In the genomic region with DNA sequence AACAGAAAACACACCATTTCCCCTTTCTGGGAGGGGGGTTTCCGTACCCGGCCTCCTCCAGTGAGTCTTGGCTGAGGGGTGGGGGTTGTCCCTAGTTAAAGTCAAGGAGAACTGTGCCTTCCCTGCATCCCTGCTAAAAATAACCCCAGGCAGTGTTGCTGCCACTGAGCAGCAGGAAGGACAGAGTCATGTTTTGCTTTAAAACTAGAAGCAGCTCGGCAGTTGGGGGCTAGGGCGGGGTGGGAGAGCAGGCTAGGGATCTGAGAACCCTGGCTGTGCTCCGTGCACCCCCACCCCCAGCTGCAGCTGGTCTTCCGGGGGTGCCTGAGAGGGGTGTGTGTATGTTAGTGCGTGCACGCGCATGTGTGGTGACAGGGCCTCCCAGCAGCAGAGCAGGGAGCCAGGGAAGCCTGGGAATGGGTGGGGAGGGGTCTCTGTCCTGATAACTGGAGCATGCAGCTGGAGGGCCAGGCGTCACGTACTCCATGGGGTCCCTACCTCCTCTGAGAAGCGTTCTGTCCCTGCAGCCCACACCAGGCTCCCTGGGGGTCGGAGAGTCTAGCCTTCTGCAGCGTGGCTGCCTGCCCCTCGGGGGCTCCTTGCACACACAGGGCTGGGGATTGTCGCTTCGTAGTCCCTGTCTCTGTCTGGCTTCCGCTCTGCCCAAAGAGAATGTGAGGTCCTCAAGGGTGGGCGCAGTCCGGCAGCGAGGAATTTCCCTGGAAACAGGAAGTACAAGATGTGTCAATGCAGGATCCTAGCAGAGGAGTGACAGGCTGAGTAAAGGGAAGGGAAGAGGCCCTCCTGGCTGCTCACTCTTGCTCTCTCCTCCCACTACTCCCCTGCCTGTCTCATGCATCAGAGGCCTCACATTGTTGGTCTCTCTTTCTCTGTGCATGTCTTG, we compare ENCODE assay signal across 1 cellular context.
TF ChIP-seq lines count a peak whose summit lies in the region.

No MANE protein-coding gene starts in this region.

TF ChIP-seq in K562, 482 proteins besides CTCF, POLR2A, EP300 and RAD21 (continued from another document and continues in another):
- TF ChIP-seq, protein P1, sequence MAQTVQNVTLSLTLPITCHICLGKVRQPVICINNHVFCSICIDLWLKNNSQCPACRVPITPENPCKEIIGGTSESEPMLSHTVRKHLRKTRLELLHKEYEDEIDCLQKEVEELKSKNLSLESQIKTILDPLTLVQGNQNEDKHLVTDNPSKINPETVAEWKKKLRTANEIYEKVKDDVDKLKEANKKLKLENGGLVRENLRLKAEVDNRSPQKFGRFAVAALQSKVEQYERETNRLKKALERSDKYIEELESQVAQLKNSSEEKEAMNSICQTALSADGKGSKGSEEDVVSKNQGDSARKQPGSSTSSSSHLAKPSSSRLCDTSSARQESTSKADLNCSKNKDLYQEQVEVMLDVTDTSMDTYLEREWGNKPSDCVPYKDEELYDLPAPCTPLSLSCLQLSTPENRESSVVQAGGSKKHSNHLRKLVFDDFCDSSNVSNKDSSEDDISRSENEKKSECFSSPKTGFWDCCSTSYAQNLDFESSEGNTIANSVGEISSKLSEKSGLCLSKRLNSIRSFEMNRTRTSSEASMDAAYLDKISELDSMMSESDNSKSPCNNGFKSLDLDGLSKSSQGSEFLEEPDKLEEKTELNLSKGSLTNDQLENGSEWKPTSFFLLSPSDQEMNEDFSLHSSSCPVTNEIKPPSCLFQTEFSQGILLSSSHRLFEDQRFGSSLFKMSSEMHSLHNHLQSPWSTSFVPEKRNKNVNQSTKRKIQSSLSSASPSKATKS (CRISPR knock-in tag; IDR thresholded peaks at IDR 0.05), result no peak
- TF ChIP-seq PHF8 (IDR thresholded peaks at IDR 0.05; ENCODE audit: borderline replicate concordance, low read length), result peak; percentile 66; the same call in 1 of the 2 replicates
- TF ChIP-seq RBBP5 (IDR thresholded peaks at IDR 0.05; ENCODE audit: borderline replicate concordance, insufficient read depth, low read length, poor library complexity, severe bottlenecking), result peak; percentile 56
- TF ChIP-seq PTTG1 (tag; IDR thresholded peaks at IDR 0.05; ENCODE audit: low read depth), result no peak
- TF ChIP-seq HMG20A (CRISPR knock-in tag; conservative IDR thresholded peaks at IDR 0.05), result no peak
- no peak for TF ChIP-seq LARP7 (IDR thresholded peaks at IDR 0.05)
- TF ChIP-seq GABPB2 (CRISPR knock-in tag; conservative IDR thresholded peaks at IDR 0.05), result no peak
- no peak for TF ChIP-seq ZEB2 (IDR thresholded peaks at IDR 0.05)
- TF ChIP-seq, protein P2, sequence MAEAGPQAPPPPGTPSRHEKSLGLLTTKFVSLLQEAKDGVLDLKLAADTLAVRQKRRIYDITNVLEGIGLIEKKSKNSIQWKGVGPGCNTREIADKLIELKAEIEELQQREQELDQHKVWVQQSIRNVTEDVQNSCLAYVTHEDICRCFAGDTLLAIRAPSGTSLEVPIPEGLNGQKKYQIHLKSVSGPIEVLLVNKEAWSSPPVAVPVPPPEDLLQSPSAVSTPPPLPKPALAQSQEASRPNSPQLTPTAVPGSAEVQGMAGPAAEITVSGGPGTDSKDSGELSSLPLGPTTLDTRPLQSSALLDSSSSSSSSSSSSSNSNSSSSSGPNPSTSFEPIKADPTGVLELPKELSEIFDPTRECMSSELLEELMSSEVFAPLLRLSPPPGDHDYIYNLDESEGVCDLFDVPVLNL (CRISPR knock-in tag; IDR thresholded peaks at IDR 0.05; ENCODE audit: low read depth), result no peak
- TF ChIP-seq SRSF3 (IDR thresholded peaks at IDR 0.05; ENCODE audit: insufficient read depth, low read length), result no peak
- TF ChIP-seq RBM15 (IDR thresholded peaks at IDR 0.05; ENCODE audit: insufficient read depth, low read length), result no peak
- no peak for TF ChIP-seq ZNF316 (IDR thresholded peaks at IDR 0.05)
- TF ChIP-seq SPI1 (IDR thresholded peaks at IDR 0.05; ENCODE audit: borderline replicate concordance, low read depth, low read length), result peak; percentile 64; the same call in 1 of the 2 replicates
- 0 out of 2 replicates have a peak, but pooled peaks have one; percentile 14 for TF ChIP-seq ZNF24 (IDR thresholded peaks at IDR 0.05)
- TF ChIP-seq, protein P3, sequence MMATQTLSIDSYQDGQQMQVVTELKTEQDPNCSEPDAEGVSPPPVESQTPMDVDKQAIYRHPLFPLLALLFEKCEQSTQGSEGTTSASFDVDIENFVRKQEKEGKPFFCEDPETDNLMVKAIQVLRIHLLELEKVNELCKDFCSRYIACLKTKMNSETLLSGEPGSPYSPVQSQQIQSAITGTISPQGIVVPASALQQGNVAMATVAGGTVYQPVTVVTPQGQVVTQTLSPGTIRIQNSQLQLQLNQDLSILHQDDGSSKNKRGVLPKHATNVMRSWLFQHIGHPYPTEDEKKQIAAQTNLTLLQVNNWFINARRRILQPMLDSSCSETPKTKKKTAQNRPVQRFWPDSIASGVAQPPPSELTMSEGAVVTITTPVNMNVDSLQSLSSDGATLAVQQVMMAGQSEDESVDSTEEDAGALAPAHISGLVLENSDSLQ (IDR thresholded peaks at IDR 0.05), result peak; percentile 84
- no peak for TF ChIP-seq RBM22 (IDR thresholded peaks at IDR 0.05; ENCODE audit: low read depth, low read length, poor library complexity, severe bottlenecking)
- TF ChIP-seq, protein P4, sequence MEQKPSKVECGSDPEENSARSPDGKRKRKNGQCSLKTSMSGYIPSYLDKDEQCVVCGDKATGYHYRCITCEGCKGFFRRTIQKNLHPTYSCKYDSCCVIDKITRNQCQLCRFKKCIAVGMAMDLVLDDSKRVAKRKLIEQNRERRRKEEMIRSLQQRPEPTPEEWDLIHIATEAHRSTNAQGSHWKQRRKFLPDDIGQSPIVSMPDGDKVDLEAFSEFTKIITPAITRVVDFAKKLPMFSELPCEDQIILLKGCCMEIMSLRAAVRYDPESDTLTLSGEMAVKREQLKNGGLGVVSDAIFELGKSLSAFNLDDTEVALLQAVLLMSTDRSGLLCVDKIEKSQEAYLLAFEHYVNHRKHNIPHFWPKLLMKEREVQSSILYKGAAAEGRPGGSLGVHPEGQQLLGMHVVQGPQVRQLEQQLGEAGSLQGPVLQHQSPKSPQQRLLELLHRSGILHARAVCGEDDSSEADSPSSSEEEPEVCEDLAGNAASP (IDR thresholded peaks at IDR 0.05), result no peak
- TF ChIP-seq HMGN3 (IDR thresholded peaks at IDR 0.05; ENCODE audit: borderline replicate concordance, extremely low read depth, insufficient read length, low read depth, low read length), result peak; percentile 31
- no peak for TF ChIP-seq FOS (IDR thresholded peaks at IDR 0.05; ENCODE audit: extremely low read depth, insufficient read length)
- TF ChIP-seq, protein P5, sequence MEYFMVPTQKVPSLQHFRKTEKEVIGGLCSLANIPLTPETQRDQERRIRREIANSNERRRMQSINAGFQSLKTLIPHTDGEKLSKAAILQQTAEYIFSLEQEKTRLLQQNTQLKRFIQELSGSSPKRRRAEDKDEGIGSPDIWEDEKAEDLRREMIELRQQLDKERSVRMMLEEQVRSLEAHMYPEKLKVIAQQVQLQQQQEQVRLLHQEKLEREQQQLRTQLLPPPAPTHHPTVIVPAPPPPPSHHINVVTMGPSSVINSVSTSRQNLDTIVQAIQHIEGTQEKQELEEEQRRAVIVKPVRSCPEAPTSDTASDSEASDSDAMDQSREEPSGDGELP (CRISPR knock-in tag; IDR thresholded peaks at IDR 0.05; ENCODE audit: borderline replicate concordance), result peak; percentile 54; the same call in 1 of the 2 replicates
- no peak for TF ChIP-seq TEAD4 (IDR thresholded peaks at IDR 0.05; ENCODE audit: low read length)
- 0 out of 2 replicates have a peak, but pooled peaks have one; percentile 52 for TF ChIP-seq TEAD4 (CRISPR knock-in tag; IDR thresholded peaks at IDR 0.05; ENCODE audit: borderline replicate concordance)
- no peak for TF ChIP-seq JUND (IDR thresholded peaks at IDR 0.05; ENCODE audit: borderline replicate concordance, low read depth, low read length)
- peak; percentile 47; the same call in 1 of the 3 replicates for TF ChIP-seq JUND (tag; IDR thresholded peaks at IDR 0.05; ENCODE audit: borderline replicate concordance, low read depth, low read length)
- 0 out of 2 replicates have a peak, but pooled peaks have one; percentile 22 for TF ChIP-seq MTA3 (IDR thresholded peaks at IDR 0.05; ENCODE audit: borderline replicate concordance)
- no peak for TF ChIP-seq GATA2 (CRISPR knock-in tag; IDR thresholded peaks at IDR 0.05)
- no peak for TF ChIP-seq ZNF324 (CRISPR knock-in tag; IDR thresholded peaks at IDR 0.05)
- no peak for TF ChIP-seq POLR2G (IDR thresholded peaks at IDR 0.05; ENCODE audit: low read depth, low read length)
- TF ChIP-seq CHCHD3 (CRISPR knock-in tag; IDR thresholded peaks at IDR 0.05), result no peak
- TF ChIP-seq SMARCC2 (IDR thresholded peaks at IDR 0.05; ENCODE audit: low read depth), result no peak
- TF ChIP-seq NFATC3 (IDR thresholded peaks at IDR 0.05), result no peak
- TF ChIP-seq, protein P6, sequence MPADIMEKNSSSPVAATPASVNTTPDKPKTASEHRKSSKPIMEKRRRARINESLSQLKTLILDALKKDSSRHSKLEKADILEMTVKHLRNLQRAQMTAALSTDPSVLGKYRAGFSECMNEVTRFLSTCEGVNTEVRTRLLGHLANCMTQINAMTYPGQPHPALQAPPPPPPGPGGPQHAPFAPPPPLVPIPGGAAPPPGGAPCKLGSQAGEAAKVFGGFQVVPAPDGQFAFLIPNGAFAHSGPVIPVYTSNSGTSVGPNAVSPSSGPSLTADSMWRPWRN (IDR thresholded peaks at IDR 0.05; ENCODE audit: low read depth), result no peak
- TF ChIP-seq, protein P7, sequence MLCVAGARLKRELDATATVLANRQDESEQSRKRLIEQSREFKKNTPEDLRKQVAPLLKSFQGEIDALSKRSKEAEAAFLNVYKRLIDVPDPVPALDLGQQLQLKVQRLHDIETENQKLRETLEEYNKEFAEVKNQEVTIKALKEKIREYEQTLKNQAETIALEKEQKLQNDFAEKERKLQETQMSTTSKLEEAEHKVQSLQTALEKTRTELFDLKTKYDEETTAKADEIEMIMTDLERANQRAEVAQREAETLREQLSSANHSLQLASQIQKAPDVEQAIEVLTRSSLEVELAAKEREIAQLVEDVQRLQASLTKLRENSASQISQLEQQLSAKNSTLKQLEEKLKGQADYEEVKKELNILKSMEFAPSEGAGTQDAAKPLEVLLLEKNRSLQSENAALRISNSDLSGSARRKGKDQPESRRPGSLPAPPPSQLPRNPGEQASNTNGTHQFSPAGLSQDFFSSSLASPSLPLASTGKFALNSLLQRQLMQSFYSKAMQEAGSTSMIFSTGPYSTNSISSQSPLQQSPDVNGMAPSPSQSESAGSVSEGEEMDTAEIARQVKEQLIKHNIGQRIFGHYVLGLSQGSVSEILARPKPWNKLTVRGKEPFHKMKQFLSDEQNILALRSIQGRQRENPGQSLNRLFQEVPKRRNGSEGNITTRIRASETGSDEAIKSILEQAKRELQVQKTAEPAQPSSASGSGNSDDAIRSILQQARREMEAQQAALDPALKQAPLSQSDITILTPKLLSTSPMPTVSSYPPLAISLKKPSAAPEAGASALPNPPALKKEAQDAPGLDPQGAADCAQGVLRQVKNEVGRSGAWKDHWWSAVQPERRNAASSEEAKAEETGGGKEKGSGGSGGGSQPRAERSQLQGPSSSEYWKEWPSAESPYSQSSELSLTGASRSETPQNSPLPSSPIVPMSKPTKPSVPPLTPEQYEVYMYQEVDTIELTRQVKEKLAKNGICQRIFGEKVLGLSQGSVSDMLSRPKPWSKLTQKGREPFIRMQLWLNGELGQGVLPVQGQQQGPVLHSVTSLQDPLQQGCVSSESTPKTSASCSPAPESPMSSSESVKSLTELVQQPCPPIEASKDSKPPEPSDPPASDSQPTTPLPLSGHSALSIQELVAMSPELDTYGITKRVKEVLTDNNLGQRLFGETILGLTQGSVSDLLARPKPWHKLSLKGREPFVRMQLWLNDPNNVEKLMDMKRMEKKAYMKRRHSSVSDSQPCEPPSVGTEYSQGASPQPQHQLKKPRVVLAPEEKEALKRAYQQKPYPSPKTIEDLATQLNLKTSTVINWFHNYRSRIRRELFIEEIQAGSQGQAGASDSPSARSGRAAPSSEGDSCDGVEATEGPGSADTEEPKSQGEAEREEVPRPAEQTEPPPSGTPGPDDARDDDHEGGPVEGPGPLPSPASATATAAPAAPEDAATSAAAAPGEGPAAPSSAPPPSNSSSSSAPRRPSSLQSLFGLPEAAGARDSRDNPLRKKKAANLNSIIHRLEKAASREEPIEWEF (CRISPR knock-in tag; IDR thresholded peaks at IDR 0.05), result no peak
- peak; percentile 71 to 77 for TF ChIP-seq NRF1 (conservative IDR thresholded peaks at IDR 0.05 in 1 of 2, IDR thresholded peaks at IDR 0.05 in 1 of 2)
- TF ChIP-seq ERF (CRISPR knock-in tag; IDR thresholded peaks at IDR 0.05), result peak; percentile 48; the same call in 1 of the 2 replicates
- no peak for TF ChIP-seq SMC3 (conservative IDR thresholded peaks at IDR 0.05; ENCODE audit: insufficient read depth, low read depth, low read length)
- no peak for TF ChIP-seq NUFIP1 (IDR thresholded peaks at IDR 0.05; ENCODE audit: partially characterized antibody)
- TF ChIP-seq FOSL1 (tag; conservative IDR thresholded peaks at IDR 0.05), result no peak
- TF ChIP-seq, protein P8, sequence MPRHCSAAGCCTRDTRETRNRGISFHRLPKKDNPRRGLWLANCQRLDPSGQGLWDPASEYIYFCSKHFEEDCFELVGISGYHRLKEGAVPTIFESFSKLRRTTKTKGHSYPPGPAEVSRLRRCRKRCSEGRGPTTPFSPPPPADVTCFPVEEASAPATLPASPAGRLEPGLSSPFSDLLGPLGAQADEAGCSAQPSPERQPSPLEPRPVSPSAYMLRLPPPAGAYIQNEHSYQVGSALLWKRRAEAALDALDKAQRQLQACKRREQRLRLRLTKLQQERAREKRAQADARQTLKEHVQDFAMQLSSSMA (CRISPR knock-in tag; IDR thresholded peaks at IDR 0.05), result no peak
- TF ChIP-seq BHLHE40 (IDR thresholded peaks at IDR 0.05; ENCODE audit: low read length), result 0 out of 2 replicates have a peak, but pooled peaks have one; percentile 16
- TF ChIP-seq, protein P9, sequence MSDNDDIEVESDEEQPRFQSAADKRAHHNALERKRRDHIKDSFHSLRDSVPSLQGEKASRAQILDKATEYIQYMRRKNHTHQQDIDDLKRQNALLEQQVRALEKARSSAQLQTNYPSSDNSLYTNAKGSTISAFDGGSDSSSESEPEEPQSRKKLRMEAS (CRISPR knock-in tag; IDR thresholded peaks at IDR 0.05), result 0 out of 2 replicates have a peak, but pooled peaks have one; percentile 21
- TF ChIP-seq FOXA3 (CRISPR knock-in tag; conservative IDR thresholded peaks at IDR 0.05 in 1 of 2, IDR thresholded peaks at IDR 0.05 in 1 of 2), result no peak
